Comparison of ENCODE assay signal across 12 cellular contexts in the genomic region with DNA sequence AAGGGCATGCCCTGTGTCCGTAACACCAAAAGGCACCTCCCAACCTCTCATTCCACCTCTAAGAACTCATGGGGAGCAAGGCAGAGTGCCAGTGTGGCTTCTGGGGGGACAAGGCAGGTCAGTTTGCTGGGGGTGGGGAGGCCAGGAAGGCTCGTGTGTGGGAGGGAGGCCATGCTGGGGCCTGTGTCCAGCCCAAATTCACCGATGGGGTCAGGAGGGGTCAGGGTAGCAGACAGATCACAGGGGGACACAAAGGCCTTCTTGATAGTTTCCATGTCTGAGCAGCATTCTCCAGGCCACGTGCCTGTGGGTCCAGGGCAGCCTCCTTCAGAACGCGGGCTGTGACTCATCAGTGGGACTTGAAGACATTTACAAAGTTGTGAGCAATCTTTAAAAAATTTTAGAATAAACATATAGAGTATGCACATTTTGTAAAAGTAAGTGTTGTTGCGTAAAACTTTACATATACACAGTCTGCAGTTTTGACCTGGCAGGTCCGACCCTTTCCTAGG. TPM values are rescaled to one million over a fixed set of nuclear protein-coding genes. Genes with fewer than 3 reads are reported as not detected.
DNase-seq lines count a peak whose midpoint lies in the region; ATAC-seq, FAIRE-seq and TF ChIP-seq lines count a peak whose summit lies in the region.
"Had no signal": no experiment of that assay in that cellular context is flagged by ENCODE, and none has a peak within 500 bp of the region (broad histone marks: within the 10 kb centered on the region; RNA-seq: fewer than 3 reads in every experiment).

No MANE protein-coding gene starts in this region.

- no peak for ATAC-seq in GM19324 (IDR thresholded peaks at IDR 0.05; ENCODE audit: low FRiP score, unreplicated experiment)

- H2AFZ ChIP-seq in hepatocyte = no peak overlapping the region
- H2AFZ ChIP-seq: parathyroid adenoma had no signal

- FAIRE-seq in small intestine (lab: Jason Lieb, UNC) = no peak
- FAIRE-seq: A204.1, islet of Langerhans had no signal

- peak; percentile 36 for DNase-seq in activated CD8-positive, alpha-beta memory T cell treated with anti-CD3 and anti-CD28 coated beads, Interleukin-2, amount 50 U/mL, for 48 hours
- no peak for DNase-seq in activated CD8-positive, alpha-beta memory T cell treated with anti-CD3 and anti-CD28 coated beads for 24 hours
- DNase-seq in amniotic stem cell (lab: John Stamatoyannopoulos, UW) = peak; percentile 92
- DNase-seq in hepatocyte (ENCODE audit: low spot score) = peak; percentile 77
- no peak for DNase-seq in small intestine
- no peak for DNase-seq in G401 (ENCODE audit: low spot score)
- DNase-seq in NOMO-1 treated with dmso at 0.1 percent for 144 hours (lab: John Stamatoyannopoulos, UW; ENCODE audit: unreplicated experiment) = no peak
- DNase-seq: activated effector memory CD4-positive, alpha-beta T cell treated with anti-CD3 and anti-CD28 coated beads, Interleukin-2, amount 50 U/mL, for 16 hours had no signal

- H3K27me3 ChIP-seq in hepatocyte (no peaks in the 10 kb centered on the region), small intestine (ENCODE audit: control insufficient read depth in 2 of 2, insufficient read depth in 2 of 2, low read length in 2 of 2) (peaks cover 0 to 1% of the 10 kb centered on the region in 2 donors)

- in situ Hi-C loops in G401 (cut with HindIII; ENCODE audit: low sequenced_read_pairs) = no loop called here

- WGBS in hepatocyte (ENCODE audit: low lambda C conversion rate, missing lambda C conversion rate) = 61% methylated on average over 8 of the region's 8 CpGs
- 68 to 84% (median 84%) methylated on average over 8 of the region's 8 CpGs for WGBS in small intestine, 3 donors

- no peak overlapping the region for H3K4me3 ChIP-seq in hepatocyte
- no peak overlapping the region for H3K4me3 ChIP-seq in small intestine (ENCODE audit: low read depth in 1 of 2, low read length in 2 of 2)

- no peaks in the 10 kb centered on the region for H3K79me2 ChIP-seq in hepatocyte
- H3K79me2 ChIP-seq: parathyroid adenoma had no signal

- H3K27ac ChIP-seq in hepatocyte (peak overlapping the region; percentile 59), small intestine (ENCODE audit: low read depth in 1 of 2, low read length in 1 of 2) (no peak overlapping the region)
- H3K27ac ChIP-seq: parathyroid adenoma had no signal

- TF ChIP-seq CTCF in hepatocyte (IDR thresholded peaks at IDR 0.05; ENCODE audit: poor library complexity) = no peak

- H3K4me2 ChIP-seq in hepatocyte = no peak overlapping the region

- H3K9me2 ChIP-seq in hepatocyte (replicated peaks; ENCODE audit: insufficient read depth) = no peaks in the 10 kb centered on the region

- no peaks in the 10 kb centered on the region for H3K9me3 ChIP-seq in hepatocyte (ENCODE audit: low read depth)
- H3K9me3 ChIP-seq in small intestine (ENCODE audit: control insufficient read depth, low read depth) = no peaks in the 10 kb centered on the region

- no peaks in the 10 kb centered on the region for H4K20me1 ChIP-seq in hepatocyte (ENCODE audit: insufficient read depth, poor library complexity, severe bottlenecking)

- H3K4me1 ChIP-seq in hepatocyte (ENCODE audit: insufficient read depth) (no peaks in the 10 kb centered on the region), small intestine (ENCODE audit: control insufficient read depth in 2 of 2, insufficient read depth in 1 of 2, low read depth in 1 of 2, low read length in 1 of 2) (no peaks in the 10 kb centered on the region)
- H3K4me1 ChIP-seq: parathyroid adenoma had no signal

- H3K36me3 ChIP-seq in hepatocyte (replicated peaks; ENCODE audit: insufficient read depth, low read depth) (no peaks in the 10 kb centered on the region), small intestine (ENCODE audit: control insufficient read depth in 2 of 2, insufficient read depth in 2 of 2, low read length in 2 of 2) (no peaks in the 10 kb centered on the region)

RNA-seq across cellular contexts. Expression of a gene that starts 20.9 kb away (rescaled TPM):
- not detected in 2 replicates for total RNA-seq in hepatocyte
- polyA plus RNA-seq in hepatocyte (not detected in 2 replicates), small intestine (under 1 TPM in 1 of 3 donors, not detected in 2; 0.18 TPM)
- total RNA-seq in G401 (2014; rRNA removed; shearing (Covaris generic)) = not detected in 2 replicates

Comparison
In these comparisons a context has a peak if more than half of its experiments do, and no peak if none do; other contexts are left out.
1. DNase-seq: peak in activated CD8-positive, alpha-beta memory T cell treated with anti-CD3 and anti-CD28 coated beads, Interleukin-2, amount 50 U/mL, for 48 hours (single experiment), amniotic stem cell (single experiment) and hepatocyte (single experiment); none in activated CD8-positive, alpha-beta memory T cell treated with anti-CD3 and anti-CD28 coated beads for 24 hours (single experiment), small intestine (single experiment), G401 (single experiment) and NOMO-1 treated with dmso at 0.1 percent for 144 hours (single experiment).